ENCODE assay signal across 22 cellular contexts in the genomic region with DNA sequence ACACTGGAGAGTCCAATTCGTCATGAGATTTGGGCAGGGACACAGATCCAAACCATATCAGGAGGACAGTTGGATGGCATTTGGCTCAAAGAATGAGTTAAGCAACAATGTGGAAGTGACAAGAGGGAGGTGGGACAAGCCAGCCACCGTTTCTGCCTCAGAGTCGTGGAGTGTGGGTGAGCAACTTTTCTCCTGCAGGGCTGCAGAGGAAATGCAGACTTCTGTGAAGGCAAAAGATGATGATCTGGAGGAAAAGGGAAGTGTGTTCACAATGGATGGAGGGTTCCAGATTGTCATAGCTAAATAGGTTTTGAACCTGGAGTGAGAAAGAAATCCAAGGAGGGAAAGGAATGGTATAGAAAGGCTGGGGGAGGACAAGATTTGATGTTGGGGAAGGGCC. TPM values are rescaled to one million over a fixed set of nuclear protein-coding genes. Genes with fewer than 3 reads are reported as not detected.
DNase-seq lines count a peak whose midpoint lies in the region; ATAC-seq and TF ChIP-seq lines count a peak whose summit lies in the region.
"Had no signal": no experiment of that assay in that cellular context is flagged by ENCODE, and none has a peak within 500 bp of the region (broad histone marks: within the 10 kb centered on the region; RNA-seq: fewer than 3 reads in every experiment).

No MANE protein-coding gene starts in this region.

- H3K36me3 Mint-ChIP-seq in naive thymus-derived CD4-positive, alpha-beta T cell: no peaks in the 10 kb centered on the region
- H3K36me3 Mint-ChIP-seq: immature natural killer cell had no signal

- H3K4me2 ChIP-seq in Karpas-422 (ENCODE audit: low read depth, low read length, poor library complexity, severe bottlenecking): no peak overlapping the region

- POLR2A ChIA-PET in naive thymus-derived CD4-positive, alpha-beta T cell (lab: Charles Lee): interaction anchor here (0.7 kb wide), 1 partner anchor 62 kb away, joined by 4 read pairs; no protein-coding TSS in a partner anchor

- CTCF ChIA-PET in naive thymus-derived CD4-positive, alpha-beta T cell (lab: Charles Lee): no interaction called here

- no peaks in the 10 kb centered on the region for H3K4me1 ChIP-seq in Karpas-422 (ENCODE audit: low read length)
- no peaks in the 10 kb centered on the region for H3K4me1 ChIP-seq in naive thymus-derived CD4-positive, alpha-beta T cell (ENCODE audit: control insufficient read depth in 2 of 2, insufficient read depth in 2 of 2, low read length in 2 of 2)

- no peaks in the 10 kb centered on the region for H3K9me2 ChIP-seq in Karpas-422 (replicated peaks; ENCODE audit: insufficient read depth, low read length)

- no peak for DNase-seq in GM12864 (ENCODE audit: low read depth)
- peak; percentile 45 for DNase-seq in Karpas-422
- peak; percentile 40 for DNase-seq in UCSD-AML1 (lab: John Stamatoyannopoulos, UW; ENCODE audit: unreplicated experiment)
- DNase-seq in naive thymus-derived CD4-positive, alpha-beta T cell: no peak
- DNase-seq: activated CD8-positive, alpha-beta memory T cell treated with anti-CD3 and anti-CD28 coated beads, Interleukin-2, amount 50 U/mL, for 48 hours; COR-L47; immature natural killer cell; IMR-90; left ventricle myocardium inferior; NCI-H1092 treated with DMSO at 0.1 percent for 48 hours; NCI-H2029 treated with DMSO at 0.1 percent for 48 hours; NCI-H446 treated with DMSO at 0.1 percent for 48 hours; NK-92 treated with Interleukin-12 subunit alpha and Interleukin-12 subunit beta, amount 100 ng/mL, for 24 hours; nucleus accumbens; stimulated activated CD4-positive, alpha-beta T cell treated with anti-CD3 and anti-CD28 coated beads, Interleukin-4, amount 100 ng/mL, for 4 hours; stomach; upper lobe of left lung had no signal

- H3K27ac ChIP-seq in Karpas-422 (ENCODE audit: low read length): no peak overlapping the region
- no peak overlapping the region for H3K27ac ChIP-seq in naive thymus-derived CD4-positive, alpha-beta T cell (ENCODE audit: low read depth, low read length)
- H3K27ac ChIP-seq: coronary artery, HL-60, stomach, upper lobe of left lung had no signal

- H3K9me3 Mint-ChIP-seq in naive thymus-derived CD4-positive, alpha-beta T cell: peaks cover 0 to 5% (median 0%) of the 10 kb centered on the region in 11 donors
- H3K9me3 Mint-ChIP-seq: immature natural killer cell had no signal

- H3K36me3 ChIP-seq in Karpas-422 (ENCODE audit: insufficient read depth, low read length): no peaks in the 10 kb centered on the region
- no peaks in the 10 kb centered on the region for H3K36me3 ChIP-seq in naive thymus-derived CD4-positive, alpha-beta T cell (ENCODE audit: control insufficient read depth in 2 of 3, insufficient read depth in 3 of 3, low read length in 3 of 3)
- H3K36me3 ChIP-seq: left ventricle myocardium inferior, stomach, upper lobe of left lung had no signal

- H3K4me3 Mint-ChIP-seq in naive thymus-derived CD4-positive, alpha-beta T cell: no peak overlapping the region
- H3K4me3 Mint-ChIP-seq: immature natural killer cell had no signal

- peak; percentile 11 for TF ChIP-seq CTCF in GM12864 (IDR thresholded peaks at IDR 0.05; ENCODE audit: low read depth, low read length, missing control alignments)

- ATAC-seq in naive thymus-derived CD4-positive, alpha-beta T cell: peak; percentile 41
- ATAC-seq in HG02763 (IDR thresholded peaks at IDR 0.05; ENCODE audit: unreplicated experiment) (no peak), HG03378 (IDR thresholded peaks at IDR 0.05; ENCODE audit: unreplicated experiment) (no peak), GM21737 (IDR thresholded peaks at IDR 0.05; ENCODE audit: unreplicated experiment) (no peak)

- H3K4me1 Mint-ChIP-seq in naive thymus-derived CD4-positive, alpha-beta T cell: peaks cover 0 to 3% (median 0%) of the 10 kb centered on the region in 7 donors
- H3K4me1 Mint-ChIP-seq: immature natural killer cell had no signal

- H3K9me3 ChIP-seq in Karpas-422 (ENCODE audit: low read length): no peaks in the 10 kb centered on the region
- H3K9me3 ChIP-seq in naive thymus-derived CD4-positive, alpha-beta T cell (ENCODE audit: control insufficient read depth in 2 of 3, low read length in 3 of 3): no peaks in the 10 kb centered on the region
- H3K9me3 ChIP-seq: left ventricle myocardium inferior, stomach, upper lobe of left lung had no signal

- H3K27ac Mint-ChIP-seq in naive thymus-derived CD4-positive, alpha-beta T cell: no peak overlapping the region
- H3K27ac Mint-ChIP-seq: immature natural killer cell had no signal

- H3K4me3 ChIP-seq in GM12864 (ENCODE audit: low read depth, low read length) (no peak overlapping the region), Karpas-422 (ENCODE audit: low read length) (no peak overlapping the region)
- H3K4me3 ChIP-seq in naive thymus-derived CD4-positive, alpha-beta T cell (ENCODE audit: low read length): no peak overlapping the region
- H3K4me3 ChIP-seq: coronary artery, left ventricle myocardium inferior, stomach, upper lobe of left lung had no signal

- H3K27me3 Mint-ChIP-seq in naive thymus-derived CD4-positive, alpha-beta T cell: no peaks in the 10 kb centered on the region

- no peak overlapping the region for H3K9ac ChIP-seq in Karpas-422 (ENCODE audit: low read length)

- H3K27me3 ChIP-seq in Karpas-422 (ENCODE audit: low read length): no peaks in the 10 kb centered on the region
- H3K27me3 ChIP-seq in naive thymus-derived CD4-positive, alpha-beta T cell (ENCODE audit: control insufficient read depth in 2 of 2, insufficient read depth in 2 of 2, low read length in 2 of 2): no peaks in the 10 kb centered on the region
- H3K27me3 ChIP-seq: stomach, upper lobe of left lung had no signal

- no peaks in the 10 kb centered on the region for H3K79me2 ChIP-seq in Karpas-422 (ENCODE audit: low read length)

- no peak overlapping the region for H2AFZ ChIP-seq in Karpas-422 (ENCODE audit: low read length)

- no peaks in the 10 kb centered on the region for H4K20me1 ChIP-seq in Karpas-422 (ENCODE audit: insufficient read depth, low read depth, low read length)

- intact Hi-C loops in naive thymus-derived CD4-positive, alpha-beta T cell (cut with micrococcal nuclease): loop anchor here in 1 of 2 donors (10.0 kb wide), 1 partner anchor 61 kb away; no protein-coding TSS in a partner anchor

RNA-seq across cellular contexts. Expression of a gene that starts 16.4 kb away (rescaled TPM):
- 0.11 and 0.60 TPM in 2 replicates for total RNA-seq in Karpas-422 (2014; rRNA removed; shearing (Covaris generic); ENCODE audit: low replicate concordance)
- total RNA-seq in naive thymus-derived CD4-positive, alpha-beta T cell: not detected
- not detected for polyA plus RNA-seq in naive thymus-derived CD4-positive, alpha-beta T cell
- total RNA-seq: IMR-90 had no signal
- polyA plus RNA-seq: immature natural killer cell, IMR-90 had no signal

Comparison
In these comparisons a context has a peak if more than half of its experiments do, and no peak if none do; other contexts are left out.
1. DNase-seq: peak in Karpas-422 (single experiment) and UCSD-AML1 (single experiment); none in GM12864 (single experiment) and naive thymus-derived CD4-positive, alpha-beta T cell (0 of 9).